In genomic region chr3:80496452-80496851, GRCh38 we compare ENCODE assay signal across 16 cellular contexts.
A peak's percentile ranks its signal among the peaks of the same experiment; 100 is the strongest.
DNase-seq lines count a peak whose midpoint lies in the region; ATAC-seq and TF ChIP-seq lines count a peak whose summit lies in the region.
"Had no signal": no experiment of that assay in that cellular context is flagged by ENCODE, and none has a peak within 500 bp of the region (broad histone marks: within the 10 kb centered on the region; RNA-seq: fewer than 3 reads in every experiment).

No MANE protein-coding gene starts in this region.

- peak; percentile 2 for DNase-seq in UCSD-AML1 (lab: John Stamatoyannopoulos, UW; ENCODE audit: unreplicated experiment)
- DNase-seq in mesenteric fat pad (ENCODE audit: low spot score) = peak; percentile 76
- DNase-seq in upper lobe of left lung = peak in 1 of 2 donors; percentile 13
- no peak for DNase-seq in activated gamma-delta T cell (lab: John Stamatoyannopoulos, UW)
- DNase-seq in activated CD8-positive, alpha-beta memory T cell treated with anti-CD3 and anti-CD28 coated beads for 24 hours = no peak
- no peak for DNase-seq in stimulated activated naive CD4-positive, alpha-beta T cell treated with Interleukin-2 at 50 U/mL for 16 hours (lab: John Stamatoyannopoulos, UW)
- DNase-seq: Caco-2; CD4-positive, CD25-positive, alpha-beta regulatory T cell; CD8-positive, alpha-beta T cell; DMS153; DND-41; H9 had no signal

- no peak for TF ChIP-seq EP300 in upper lobe of left lung (IDR thresholded peaks at IDR 0.05)

- peaks cover 0 to 13% (median 2%) of the 10 kb centered on the region in 4 donors for H3K9me3 ChIP-seq in upper lobe of left lung
- H3K9me3 ChIP-seq: Caco-2 had no signal

- no peak for TF ChIP-seq CTCF in upper lobe of left lung (IDR thresholded peaks at IDR 0.05)

- WGBS in upper lobe of left lung, 2 donors = 93 to 97% methylated on average over 2 to 3 of the region's 3 CpGs

- H3K4me1 ChIP-seq in upper lobe of left lung = no peaks in the 10 kb centered on the region
- H3K4me1 ChIP-seq: BLaER1, Caco-2 had no signal

- no peaks in the 10 kb centered on the region for H3K36me3 ChIP-seq in upper lobe of left lung
- H3K36me3 ChIP-seq: BLaER1 had no signal

- H3K4me3 ChIP-seq in upper lobe of left lung = no peak overlapping the region
- H3K4me3 ChIP-seq: BLaER1, GM23338 had no signal

- no peak overlapping the region for H3K27ac ChIP-seq in upper lobe of left lung
- H3K27ac ChIP-seq: BLaER1, C4-2B had no signal

- ATAC-seq in upper lobe of left lung (ENCODE audit: low FRiP score in 2 of 2) = peak; percentile 31 to 55
- ATAC-seq: CD8-positive, alpha-beta T cell; GM23338; HCT116 had no signal

- no peaks in the 10 kb centered on the region for H3K27me3 ChIP-seq in upper lobe of left lung
- H3K27me3 ChIP-seq: BLaER1 had no signal

- no peak for TF ChIP-seq POLR2A in upper lobe of left lung (IDR thresholded peaks at IDR 0.05)

Comparison
In these comparisons a context has a peak if more than half of its experiments do, and no peak if none do; other contexts are left out.
1. DNase-seq: peak in UCSD-AML1 (single experiment) and mesenteric fat pad (single experiment); none in activated gamma-delta T cell (single experiment), activated CD8-positive, alpha-beta memory T cell treated with anti-CD3 and anti-CD28 coated beads for 24 hours (single experiment) and stimulated activated naive CD4-positive, alpha-beta T cell treated with Interleukin-2 at 50 U/mL for 16 hours (single experiment).